Comparison of ENCODE assay signal across 8 cellular contexts in the genomic region with DNA sequence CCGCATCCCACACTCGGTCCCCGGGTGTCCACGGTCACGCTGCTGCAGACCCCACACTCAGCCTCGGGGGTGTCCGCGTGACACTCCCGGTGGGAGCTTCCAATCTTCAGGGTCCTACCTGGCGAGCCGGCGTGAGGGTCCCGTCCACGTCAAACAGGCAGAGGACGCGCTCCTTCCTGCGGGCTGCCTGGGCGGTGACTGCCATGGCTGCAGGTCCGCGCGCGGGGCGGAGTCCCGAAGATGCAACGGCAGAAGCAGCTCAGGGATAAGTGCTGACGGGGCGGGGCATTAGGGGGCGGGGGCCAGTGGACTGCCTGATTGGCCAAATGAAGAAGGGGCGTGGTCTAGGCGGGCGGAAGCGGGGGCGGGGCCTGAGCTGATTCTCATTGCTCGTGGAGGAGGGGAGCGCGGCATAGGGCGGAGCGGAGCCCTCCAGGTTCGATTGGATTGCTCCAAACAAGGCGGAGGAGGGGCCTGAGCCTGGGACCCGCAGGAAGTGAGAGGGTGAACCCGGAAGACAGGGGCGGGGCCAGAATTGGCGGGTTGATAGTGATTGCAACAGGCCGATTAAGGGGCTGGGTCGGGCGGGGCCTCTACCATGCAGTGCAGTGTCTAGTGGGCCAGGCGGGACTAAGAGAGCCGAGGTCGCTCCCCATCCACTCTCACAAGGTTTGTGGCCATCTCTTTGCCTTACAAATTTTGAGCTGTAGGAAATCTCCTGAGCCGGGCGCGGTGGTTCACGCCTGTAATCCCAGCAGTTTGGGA. TPM values are rescaled to one million over a fixed set of nuclear protein-coding genes. Genes with fewer than 3 reads are reported as not detected.
DNase-seq lines count a peak whose midpoint lies in the region; ATAC-seq lines count a peak whose summit lies in the region.

A gene (minus strand): TSS at position 240 of the 765 bp plus-strand sequence. CDS start 35 bp downstream, at position 205.

- no peaks in the 10 kb centered on the region for H3K27me3 ChIP-seq in BLaER1 treated with 17β-estradiol and CSF1 and Interleukin-3, amounts not matched to agents 10 nM and 100 nM

- peaks cover 0 to 9% (median 0%) of the 10 kb centered on the region in 11 experiments; a peak in 4 of 22 replicates for H4K20me1 ChIP-seq in BLaER1 treated with 17β-estradiol and CSF1 and Interleukin-3, amounts not matched to agents 10 nM and 100 nM

- peaks cover 0 to 7% (median 0%) of the 10 kb centered on the region in 11 experiments; a peak in 3 of 22 replicates for H3K36me3 ChIP-seq in BLaER1 treated with 17β-estradiol and CSF1 and Interleukin-3, amounts not matched to agents 10 nM and 100 nM

- peak within 1 kb of the TSS; percentile 37 to 81 (median 74); a peak in 21 of 22 replicates for H3K27ac ChIP-seq in BLaER1 treated with 17β-estradiol and CSF1 and Interleukin-3, amounts not matched to agents 10 nM and 100 nM

- DNase-seq in NCI-H748 (lab: John Stamatoyannopoulos, UW; ENCODE audit: unreplicated experiment) (peak; percentile 100), dedifferentiated amniotic fluid mesenchymal stem cell (ENCODE audit: extremely low spot score) (peak; percentile 100), left lobe of liver (ENCODE audit: low spot score) (peak; percentile 100)
- peak; percentile 100 for DNase-seq in activated CD4-positive, alpha-beta T cell treated with anti-CD3 and anti-CD28 coated beads, Interleukin-2, amount 50 U/mL, for 1 hour
- DNase-seq in stimulated activated CD4-positive, alpha-beta T cell treated with anti-CD3 and anti-CD28 coated beads, Interleukin-2, amount 100 ng/mL, for 4 hours (ENCODE audit: low read depth) = peak; percentile 100

- ATAC-seq in GM19351 (IDR thresholded peaks at IDR 0.05; ENCODE audit: unreplicated experiment) (peak; percentile 91), HG03521 (IDR thresholded peaks at IDR 0.05; ENCODE audit: unreplicated experiment) (peak; percentile 91), left lobe of liver (peak; percentile 87)

- H3K4me1 ChIP-seq in BLaER1 treated with 17β-estradiol and CSF1 and Interleukin-3, amounts not matched to agents 10 nM and 100 nM = peaks cover 18 to 30% (median 21%) of the 10 kb centered on the region in 10 experiments

- peak within 1 kb of the TSS; percentile 80 to 89 (median 83) for H3K9ac ChIP-seq in BLaER1 treated with 17β-estradiol and CSF1 and Interleukin-3, amounts not matched to agents 10 nM and 100 nM

- no peaks in the 10 kb centered on the region for H3K9me3 ChIP-seq in BLaER1 treated with 17β-estradiol and CSF1 and Interleukin-3, amounts not matched to agents 10 nM and 100 nM (replicated peaks in 1 of 11)

- H3K4me3 ChIP-seq in BLaER1 treated with 17β-estradiol and CSF1 and Interleukin-3, amounts not matched to agents 10 nM and 100 nM = peak within 1 kb of the TSS; percentile 73 to 96 (median 87)

- peak within 1 kb of the TSS; percentile 88 to 100 (median 97) for H3K4me2 ChIP-seq in BLaER1 treated with 17β-estradiol and CSF1 and Interleukin-3, amounts not matched to agents 10 nM and 100 nM

RNA-seq across cellular contexts. Expression of the gene that starts here (rescaled TPM):
- 51.8 TPM for total RNA-seq in left lobe of liver

Comparison
In these comparisons a context has a peak if more than half of its experiments do, and no peak if none do; other contexts are left out.
1. Peak in every context shown above with its lines: DNase-seq, ATAC-seq, H3K4me3 ChIP-seq and H3K27ac ChIP-seq.